ENCODE assay signal across 1 cellular context in the genomic region with DNA sequence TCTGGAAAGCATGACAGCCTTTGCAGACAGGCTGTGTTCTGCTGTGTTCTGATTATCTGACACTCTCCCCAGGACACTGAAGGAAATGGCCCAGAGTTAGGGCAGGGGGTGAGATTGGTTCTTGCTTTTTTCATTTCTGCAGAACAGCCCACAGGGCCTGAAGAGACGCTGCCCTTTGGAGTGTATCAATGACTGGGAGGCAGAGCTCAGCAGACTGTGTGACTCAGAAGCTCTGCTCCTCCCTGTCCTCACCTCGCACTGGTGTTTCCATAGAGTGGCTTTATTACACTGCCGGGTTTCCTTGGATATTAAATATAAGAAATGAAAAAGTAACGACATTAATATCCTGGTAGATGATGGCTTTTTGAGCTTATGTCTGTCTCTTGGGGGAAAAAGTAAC.
TF ChIP-seq lines count a peak whose summit lies in the region.

No MANE protein-coding gene starts in this region.

TF ChIP-seq in WTC11, 78 proteins besides CTCF, POLR2A, EP300 and RAD21 (continued from another document):
- TF ChIP-seq, protein P1, sequence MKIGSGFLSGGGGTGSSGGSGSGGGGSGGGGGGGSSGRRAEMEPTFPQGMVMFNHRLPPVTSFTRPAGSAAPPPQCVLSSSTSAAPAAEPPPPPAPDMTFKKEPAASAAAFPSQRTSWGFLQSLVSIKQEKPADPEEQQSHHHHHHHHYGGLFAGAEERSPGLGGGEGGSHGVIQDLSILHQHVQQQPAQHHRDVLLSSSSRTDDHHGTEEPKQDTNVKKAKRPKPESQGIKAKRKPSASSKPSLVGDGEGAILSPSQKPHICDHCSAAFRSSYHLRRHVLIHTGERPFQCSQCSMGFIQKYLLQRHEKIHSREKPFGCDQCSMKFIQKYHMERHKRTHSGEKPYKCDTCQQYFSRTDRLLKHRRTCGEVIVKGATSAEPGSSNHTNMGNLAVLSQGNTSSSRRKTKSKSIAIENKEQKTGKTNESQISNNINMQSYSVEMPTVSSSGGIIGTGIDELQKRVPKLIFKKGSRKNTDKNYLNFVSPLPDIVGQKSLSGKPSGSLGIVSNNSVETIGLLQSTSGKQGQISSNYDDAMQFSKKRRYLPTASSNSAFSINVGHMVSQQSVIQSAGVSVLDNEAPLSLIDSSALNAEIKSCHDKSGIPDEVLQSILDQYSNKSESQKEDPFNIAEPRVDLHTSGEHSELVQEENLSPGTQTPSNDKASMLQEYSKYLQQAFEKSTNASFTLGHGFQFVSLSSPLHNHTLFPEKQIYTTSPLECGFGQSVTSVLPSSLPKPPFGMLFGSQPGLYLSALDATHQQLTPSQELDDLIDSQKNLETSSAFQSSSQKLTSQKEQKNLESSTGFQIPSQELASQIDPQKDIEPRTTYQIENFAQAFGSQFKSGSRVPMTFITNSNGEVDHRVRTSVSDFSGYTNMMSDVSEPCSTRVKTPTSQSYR (CRISPR knock-in tag; IDR thresholded peaks at IDR 0.05): no peak
